ENCODE assay signal across 7 cellular contexts in the genomic region with DNA sequence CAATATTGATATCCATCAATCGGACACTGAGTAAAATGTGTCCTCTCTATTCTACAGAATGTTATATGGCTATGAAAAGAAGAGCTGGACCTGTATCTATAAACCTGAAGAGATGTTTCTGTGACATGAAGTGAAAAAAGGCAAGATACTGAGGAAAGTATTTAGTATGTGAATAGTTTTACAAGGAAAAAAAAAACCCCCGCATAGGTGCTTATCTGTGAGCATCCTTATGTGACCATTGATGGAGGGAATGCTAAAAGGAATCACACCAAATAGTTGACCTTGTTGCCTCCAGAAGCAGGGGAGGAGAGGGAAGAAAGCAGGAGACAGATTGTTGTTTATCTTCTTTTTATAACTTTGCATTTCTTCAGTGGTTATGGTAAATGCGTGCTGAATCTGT. TPM values are rescaled to one million over a fixed set of nuclear protein-coding genes. Genes with fewer than 3 reads are reported as not detected.
"Had no signal": no experiment of that assay in that cellular context is flagged by ENCODE, and none has a peak within 500 bp of the region (broad histone marks: within the 10 kb centered on the region; RNA-seq: fewer than 3 reads in every experiment).

No MANE protein-coding gene starts in this region.

- H3K4me1 Mint-ChIP-seq: IgD-negative memory B cell had no signal

- H3K9me3 Mint-ChIP-seq: IgD-negative memory B cell had no signal

- H3K36me3 Mint-ChIP-seq: IgD-negative memory B cell had no signal

- H3K4me3 ChIP-seq: K562 had no signal

- H3K27ac Mint-ChIP-seq: IgD-negative memory B cell had no signal

- DNase-seq: IMR-90, KG1 had no signal

- H3K4me3 Mint-ChIP-seq: IgD-negative memory B cell had no signal

- H3K27me3 Mint-ChIP-seq: IgD-negative memory B cell had no signal

- ATAC-seq: HepG2 had no signal

RNA-seq across cellular contexts. Expression of gene PRG2, which starts 0.7 kb away (rescaled TPM):
- total RNA-seq: HepG2, HT-29, HT1080, IMR-90 had no signal
- polyA plus RNA-seq: HepG2, IgD-negative memory B cell, IMR-90 had no signal

RNA-seq across cellular contexts. Expression of gene PRG3, which starts 10.2 kb away (rescaled TPM):
- total RNA-seq: HepG2, HT-29, HT1080, IMR-90 had no signal
- polyA plus RNA-seq: HepG2, IgD-negative memory B cell, IMR-90 had no signal

RNA-seq across cellular contexts. Expression of gene SLC43A3, which starts 35.8 kb away (rescaled TPM):
- total RNA-seq: HepG2, HT-29 had no signal

RNA-seq across cellular contexts. Expression of gene P2RX3, which starts 53.0 kb away (rescaled TPM):
- total RNA-seq: HepG2, HT-29, HT1080, IMR-90, K562 had no signal
- polyA plus RNA-seq: IgD-negative memory B cell, IMR-90, K562 had no signal
